22 cellular contexts compared by ENCODE assay signal in genomic region chr4:22264261-22264660, GRCh38.
"Had no signal": no experiment of that assay in that cellular context is flagged by ENCODE, and none has a peak within 500 bp of the region (broad histone marks: within the 10 kb centered on the region; RNA-seq: fewer than 3 reads in every experiment).

No MANE protein-coding gene starts in this region.

- DNase-seq: dermis blood vessel endothelial cell; esophagus squamous epithelium; foreskin fibroblast; head of caudate nucleus; left colon; left ventricle myocardium superior; mesenchymal stem cell; naive B cell; occipital lobe; psoas muscle; retina; right lobe of liver; stimulated activated CD4-positive, alpha-beta T cell treated with anti-CD3 and anti-CD28 coated beads, Interleukin-4, amount 100 ng/mL, for 1 hour; stimulated activated CD8-positive, alpha-beta memory T cell treated with anti-CD3 and anti-CD28 coated beads, Interleukin-4, amount 100 ng/mL, for 48 hours; stimulated activated naive CD8-positive, alpha-beta T cell treated with anti-CD3 and anti-CD28 coated beads, Interleukin-15, Interleukin-2, amounts not matched to agents 100 U/mL and 50 U/mL, for 24 hours; tibial artery; upper lobe of left lung; uterus had no signal

- ATAC-seq: left colon; left ventricle myocardium superior; psoas muscle; right lobe of liver; stimulated activated effector memory CD8-positive, alpha-beta T cell treated with anti-CD3 and anti-CD28 coated beads, Interleukin-12 subunit alpha, Interleukin-12 subunit beta, amount 100 ng/mL, for 72 hours; stimulated activated naive CD8-positive, alpha-beta T cell treated with anti-CD3 and anti-CD28 coated beads, Interleukin-15, Interleukin-2, amounts not matched to agents 100 U/mL and 50 U/mL, for 24 hours had no signal

- H3K9me3 ChIP-seq: esophagus squamous epithelium, psoas muscle, right lobe of liver, tibial artery, uterus had no signal

- H3K27ac ChIP-seq: esophagus squamous epithelium, hepatocyte, psoas muscle, right lobe of liver, suprapubic skin, tibial artery, upper lobe of left lung, uterus had no signal

- H3K36me3 ChIP-seq: esophagus squamous epithelium, right lobe of liver, suprapubic skin, tibial artery, upper lobe of left lung, uterus had no signal

- H3K4me1 ChIP-seq: esophagus squamous epithelium, psoas muscle, right lobe of liver, suprapubic skin, tibial artery, upper lobe of left lung, uterus had no signal

- H3K4me3 ChIP-seq: esophagus squamous epithelium, hepatocyte, lung, psoas muscle, right lobe of liver, suprapubic skin, tibial artery, upper lobe of left lung, uterus had no signal

- H3K27me3 ChIP-seq: esophagus squamous epithelium, hepatocyte, right lobe of liver, suprapubic skin, tibial artery, upper lobe of left lung, uterus had no signal
